ENCODE assay signal across 33 cellular contexts in genomic region chr12:62536546-62536945, GRCh38.
"Had no signal": no experiment of that assay in that cellular context is flagged by ENCODE, and none has a peak within 500 bp of the region (broad histone marks: within the 10 kb centered on the region; RNA-seq: fewer than 3 reads in every experiment).

No MANE protein-coding gene starts in this region.

- H3K27ac Mint-ChIP-seq: endodermal cell; immature natural killer cell; memory B cell; mesothelial cell of epicardium; natural killer cell treated with Interleukin-12 subunit alpha and Interleukin-12 subunit beta and Interleukin-15 and Interleukin-18, amount 100 ng/mL, for 72 hours; progenitor cell of endocrine pancreas; stimulated activated naive CD8-positive, alpha-beta T cell treated with anti-CD3 and anti-CD28 coated beads, Interleukin-15, amount 100 ng/mL, for 72 hours had no signal

- H3K79me2 ChIP-seq: parathyroid adenoma had no signal

- H3K4me3 Mint-ChIP-seq: endodermal cell; immature natural killer cell; memory B cell; mesothelial cell of epicardium; naive B cell; natural killer cell treated with Interleukin-12 subunit alpha and Interleukin-12 subunit beta and Interleukin-15 and Interleukin-18, amount 100 ng/mL, for 72 hours; neural crest cell; stimulated activated naive CD8-positive, alpha-beta T cell treated with anti-CD3 and anti-CD28 coated beads, Interleukin-15, amount 100 ng/mL, for 72 hours had no signal

- H3K27me3 Mint-ChIP-seq: memory B cell; naive B cell; natural killer cell treated with Interleukin-12 subunit alpha and Interleukin-12 subunit beta and Interleukin-15 and Interleukin-18, amount 100 ng/mL, for 72 hours; progenitor cell of endocrine pancreas; stimulated activated naive CD8-positive, alpha-beta T cell treated with anti-CD3 and anti-CD28 coated beads, Interleukin-15, amount 100 ng/mL, for 72 hours had no signal

- H3K27me3 ChIP-seq: dorsolateral prefrontal cortex, esophagus squamous epithelium, neutrophil, suprapubic skin, vagina had no signal

- H3K4me1 Mint-ChIP-seq: endodermal cell, immature natural killer cell, memory B cell, neural crest cell had no signal

- H3K27ac ChIP-seq: dorsolateral prefrontal cortex, esophagus squamous epithelium, neutrophil, parathyroid adenoma, suprapubic skin, vagina had no signal

- H2AFZ ChIP-seq: parathyroid adenoma had no signal

- H3K4me3 ChIP-seq: dorsolateral prefrontal cortex, esophagus squamous epithelium, lung, mucosa of descending colon, smooth muscle cell, suprapubic skin, vagina had no signal

- H3K4me2 ChIP-seq: smooth muscle cell had no signal

- ATAC-seq: left colon; left ventricle myocardium superior; mucosa of descending colon; natural killer cell treated with Interleukin-12 subunit alpha and Interleukin-12 subunit beta and Interleukin-15 and Interleukin-18, amount 100 ng/mL, for 72 hours; sciatic nerve; stimulated activated naive CD8-positive, alpha-beta T cell treated with anti-CD3 and anti-CD28 coated beads, Interleukin-15, amount 100 ng/mL, for 72 hours had no signal

- DNase-seq: dorsolateral prefrontal cortex; effector CD4-positive, alpha-beta T cell; endodermal cell; erythroblast; esophagus squamous epithelium; foreskin melanocyte; hypothalamus; immature natural killer cell; islet precursor cell; kidney glomerular epithelial cell; left colon; left ventricle myocardium superior; mucosa of descending colon; naive B cell; stimulated activated CD4-positive, alpha-beta T cell treated with anti-CD3 and anti-CD28 coated beads, Interleukin-12 subunit alpha, Interleukin-12 subunit beta, amount 100 ng/mL, for 4 hours; stimulated activated CD4-positive, alpha-beta T cell treated with anti-CD3 and anti-CD28 coated beads, Interleukin-1b, Interleukin-23, amount 100 ng/mL, for 48 hours; stimulated activated CD4-positive, alpha-beta T cell treated with anti-CD3 and anti-CD28 coated beads, Interleukin-4, amount 100 ng/mL, for 1 hour; stimulated activated CD8-positive, alpha-beta memory T cell treated with anti-CD3 and anti-CD28 coated beads, Interleukin-4, amount 100 ng/mL, for 48 hours; stimulated activated naive CD4-positive, alpha-beta T cell; stimulated activated naive CD8-positive, alpha-beta T cell treated with anti-CD3 and anti-CD28 coated beads, Interleukin-15, amount 100 ng/mL, for 72 hours; trophoblast cell had no signal

- H3K9ac ChIP-seq: parathyroid adenoma had no signal

- H3K9me3 ChIP-seq: esophagus squamous epithelium, mucosa of descending colon, neutrophil, suprapubic skin, vagina had no signal

- H3K4me1 ChIP-seq: parathyroid adenoma, suprapubic skin, vagina had no signal

- H3K9me3 Mint-ChIP-seq: endodermal cell; immature natural killer cell; memory B cell; mesothelial cell of epicardium; naive B cell; natural killer cell treated with Interleukin-12 subunit alpha and Interleukin-12 subunit beta and Interleukin-15 and Interleukin-18, amount 100 ng/mL, for 72 hours; neural crest cell; stimulated activated naive CD8-positive, alpha-beta T cell treated with anti-CD3 and anti-CD28 coated beads, Interleukin-15, amount 100 ng/mL, for 72 hours had no signal
